ENCODE assay signal across 19 cellular contexts in genomic region chr15:63519548-63520178, GRCh38. TPM values are rescaled to one million over a fixed set of nuclear protein-coding genes. Genes with fewer than 3 reads are reported as not detected.
DNase-seq lines count a peak whose midpoint lies in the region; ATAC-seq, FAIRE-seq and TF ChIP-seq lines count a peak whose summit lies in the region.
"Had no signal": no experiment of that assay in that cellular context is flagged by ENCODE, and none has a peak within 500 bp of the region (broad histone marks: within the 10 kb centered on the region; RNA-seq: fewer than 3 reads in every experiment).

No MANE protein-coding gene starts in this region.

- TF ChIP-seq EP300 in suprapubic skin (IDR thresholded peaks at IDR 0.05) (no peak), upper lobe of left lung (IDR thresholded peaks at IDR 0.05) (no peak)

- intact Hi-C loops in mammary epithelial cell (cut with micrococcal nuclease) (no loop called here), breast epithelium (cut with DNase I; ENCODE audit: low total_unique reads) (no loop called here)

- H3K27ac ChIP-seq in mammary epithelial cell (ENCODE audit: insufficient read depth, low read depth, low read length) = peak overlapping the region; percentile 16
- no peak overlapping the region for H3K27ac ChIP-seq in breast epithelium
- peak overlapping the region; percentile 63 for H3K27ac ChIP-seq in keratinocyte (ENCODE audit: control insufficient read depth, insufficient read depth, low read length)
- H3K27ac ChIP-seq in suprapubic skin = peak overlapping the region; percentile 25
- H3K27ac ChIP-seq in upper lobe of left lung = no peak overlapping the region
- H3K27ac ChIP-seq: BLaER1 treated with 17β-estradiol and CSF1 and Interleukin-3, amounts not matched to agents 10 nM and 100 nM; Peyer's patch had no signal

- no peak for ATAC-seq in T-cell (replicated peaks in 1 of 4)
- ATAC-seq in upper lobe of left lung (ENCODE audit: low FRiP score in 2 of 2) = no peak

- H3K27me3 ChIP-seq in mammary epithelial cell (ENCODE audit: insufficient read depth, low read length) (no peaks in the 10 kb centered on the region), breast epithelium (no peaks in the 10 kb centered on the region), keratinocyte (ENCODE audit: control insufficient read depth, extremely low read depth, insufficient read depth, low read length) (no peaks in the 10 kb centered on the region), suprapubic skin (no peaks in the 10 kb centered on the region), upper lobe of left lung (no peaks in the 10 kb centered on the region)
- H3K27me3 ChIP-seq: BLaER1 treated with 17β-estradiol and CSF1 and Interleukin-3, amounts not matched to agents 10 nM and 100 nM; Peyer's patch had no signal

- H3K27me3 Mint-ChIP-seq in T-cell = no peaks in the 10 kb centered on the region

- H3K9me1 ChIP-seq in keratinocyte (ENCODE audit: control insufficient read depth, extremely low read depth, insufficient read depth, low read length) = no peaks in the 10 kb centered on the region

- no peaks in the 10 kb centered on the region for H3K36me3 Mint-ChIP-seq in T-cell

- H4K20me1 ChIP-seq in mammary epithelial cell (ENCODE audit: insufficient read depth, low read length) (no peaks in the 10 kb centered on the region), keratinocyte (ENCODE audit: control insufficient read depth, extremely low read depth, insufficient read depth, low read length) (no peaks in the 10 kb centered on the region)

- peak overlapping the region in 2 of 3 donors; percentile 13 to 54 for H3K4me3 Mint-ChIP-seq in T-cell
- H3K4me3 Mint-ChIP-seq: H9 had no signal

- H3K36me3 ChIP-seq in mammary epithelial cell (ENCODE audit: insufficient read depth, low read length) = no peaks in the 10 kb centered on the region
- H3K36me3 ChIP-seq in breast epithelium = no peaks in the 10 kb centered on the region
- H3K36me3 ChIP-seq in keratinocyte (ENCODE audit: control insufficient read depth in 2 of 2, extremely low read depth in 1 of 2, insufficient read depth in 2 of 2, low read length in 2 of 2) = no peaks in the 10 kb centered on the region
- H3K36me3 ChIP-seq in suprapubic skin = no peaks in the 10 kb centered on the region
- H3K36me3 ChIP-seq in upper lobe of left lung = no peaks in the 10 kb centered on the region
- H3K36me3 ChIP-seq: Peyer's patch had no signal

- peaks cover 95 to 99% (median 96%) of the 10 kb centered on the region in 3 donors for H3K4me1 Mint-ChIP-seq in T-cell

- H3K4me1 ChIP-seq in mammary epithelial cell (ENCODE audit: insufficient read depth, low read length) (peaks cover 57% of the 10 kb centered on the region), breast epithelium (peaks cover 0 to 10% of the 10 kb centered on the region in 2 donors), keratinocyte (ENCODE audit: control insufficient read depth, extremely low read depth, insufficient read depth, low read length) (peaks cover 68% of the 10 kb centered on the region), suprapubic skin (peaks cover 93% of the 10 kb centered on the region), upper lobe of left lung (peaks cover 56 to 81% (median 72%) of the 10 kb centered on the region in 4 donors)

- POLR2A ChIA-PET in T-cell (lab: Charles Lee) = interaction anchor here (0.7 to 2.5 kb wide), 4 partner anchors 12 to 93 kb away, joined by 4 to 16 read pairs (median 8); no protein-coding TSS in a partner anchor

- FAIRE-seq in keratinocyte (lab: Jason Lieb, UNC) = no peak

- 80% methylated on average over 7 of the region's 7 CpGs for WGBS in mammary epithelial cell (ENCODE audit: low coverage, missing lambda C conversion rate)
- WGBS in suprapubic skin = 78% methylated on average over 7 of the region's 7 CpGs
- 89 to 93% methylated on average over 7 of the region's 7 CpGs for WGBS in upper lobe of left lung, 2 donors

- no peak overlapping the region for H3K9ac ChIP-seq in mammary epithelial cell (ENCODE audit: insufficient read depth, low read length)
- H3K9ac ChIP-seq in keratinocyte (ENCODE audit: control insufficient read depth, extremely low read depth, insufficient read depth, low read length) = peak overlapping the region; percentile 10
- H3K9ac ChIP-seq: BLaER1 treated with 17β-estradiol and CSF1 and Interleukin-3, amounts not matched to agents 10 nM and 100 nM had no signal

- H3K27ac Mint-ChIP-seq in T-cell = no peak overlapping the region
- H3K27ac Mint-ChIP-seq: H9 had no signal

- in situ Hi-C loops in mammary epithelial cell (cut with MboI; ENCODE audit: low sequenced_read_pairs in 2 of 2) = no loop called here

- H3K9me3 ChIP-seq in mammary epithelial cell (replicated peaks; ENCODE audit: insufficient read depth, low read length) (no peaks in the 10 kb centered on the region), breast epithelium (no peaks in the 10 kb centered on the region), keratinocyte (ENCODE audit: control insufficient read depth, low read depth, low read length) (no peaks in the 10 kb centered on the region), suprapubic skin (no peaks in the 10 kb centered on the region), upper lobe of left lung (no peaks in the 10 kb centered on the region)
- H3K9me3 ChIP-seq: Peyer's patch had no signal

- TF ChIP-seq CTCF in mammary epithelial cell (conservative IDR thresholded peaks at IDR 0.05 in 1 of 2, IDR thresholded peaks at IDR 0.05 in 1 of 2; ENCODE audit: extremely low read depth in 1 of 2, insufficient read depth in 1 of 2, low read depth in 1 of 2, low read length in 2 of 2) (no peak), breast epithelium (IDR thresholded peaks at IDR 0.05) (no peak), keratinocyte (optimal IDR thresholded peaks at IDR 0.05 in 1 of 3, IDR thresholded peaks at IDR 0.05 in 1 of 3, conservative IDR thresholded peaks at IDR 0.05 in 1 of 3; ENCODE audit: extremely low read depth in 1 of 3, insufficient read depth in 2 of 3, low read length in 3 of 3) (no peak), suprapubic skin (IDR thresholded peaks at IDR 0.05) (no peak), upper lobe of left lung (IDR thresholded peaks at IDR 0.05) (no peak)

- no peak for DNase-seq in mammary epithelial cell
- no peak for DNase-seq in breast epithelium (ENCODE audit: low spot score in 2 of 2)
- DNase-seq in T-cell = no peak
- DNase-seq in keratinocyte (ENCODE audit: low read depth, low spot score) = no peak
- no peak for DNase-seq in suprapubic skin (ENCODE audit: low spot score in 2 of 2)
- DNase-seq in NCI-H1105 treated with DMSO at 0.1 percent for 48 hours (lab: John Stamatoyannopoulos, UW) = no peak
- no peak for DNase-seq in upper lobe of left lung
- DNase-seq in H4 (ENCODE audit: low spot score) = no peak
- DNase-seq: COR-L47, DMS153, EL, H9, Karpas-422, NCI-H1930, NCI-H2171 treated with DMSO at 0.1 percent for 48 hours, NCI-H510A, Peyer's patch, Right ventricle myocardium superior had no signal

- H2AFZ ChIP-seq in mammary epithelial cell (ENCODE audit: low read depth, low read length) = no peak overlapping the region
- no peak overlapping the region for H2AFZ ChIP-seq in keratinocyte (ENCODE audit: control insufficient read depth, low read length)

- no TSS peak for BruUV-seq in mammary epithelial cell (replicated peaks; lab: Mats Ljungman, UMichigan)

- CTCF ChIA-PET in mammary epithelial cell (lab: Charles Lee; ENCODE audit: low non-redundant PET) (no interaction called here), T-cell (lab: Charles Lee) (interaction anchor here (0.5 to 1.4 kb wide), 8 partner anchors 9 to 228 kb away, joined by 3 to 5 read pairs (median 4); no protein-coding TSS in a partner anchor)

- dilution Hi-C loops in mammary epithelial cell (cut with HindIII; ENCODE audit: low sequenced_read_pairs) = no loop called here
- dilution Hi-C loops in keratinocyte (cut with MboI; ENCODE audit: extremely low pct_ligation_motif_present, low sequenced_read_pairs) = no loop called here

- peaks cover 99% of the 10 kb centered on the region for H3K79me2 ChIP-seq in mammary epithelial cell (ENCODE audit: insufficient read depth, low read length)
- peaks cover 91% of the 10 kb centered on the region for H3K79me2 ChIP-seq in keratinocyte (ENCODE audit: control insufficient read depth, insufficient read depth, low read length)

- no peaks in the 10 kb centered on the region for H3K9me3 Mint-ChIP-seq in T-cell
- H3K9me3 Mint-ChIP-seq: H9 had no signal

- H3K4me3 ChIP-seq in mammary epithelial cell (replicated peaks in 1 of 3; ENCODE audit: insufficient read depth in 1 of 3, low read depth in 2 of 3, low read length in 3 of 3) (no peak overlapping the region), breast epithelium (no peak overlapping the region), keratinocyte (ENCODE audit: control insufficient read depth in 2 of 3, extremely low read depth in 1 of 3, insufficient read depth in 2 of 3, low read depth in 1 of 3, low read length in 3 of 3) (no peak overlapping the region), suprapubic skin (no peak overlapping the region), upper lobe of left lung (no peak overlapping the region)
- H3K4me3 ChIP-seq: BLaER1 treated with 17β-estradiol and CSF1 and Interleukin-3, amounts not matched to agents 10 nM and 100 nM; Peyer's patch had no signal

- TF ChIP-seq POLR2A in breast epithelium (IDR thresholded peaks at IDR 0.05) = no peak
- TF ChIP-seq POLR2A in suprapubic skin (IDR thresholded peaks at IDR 0.05) = no peak
- TF ChIP-seq POLR2A in upper lobe of left lung (IDR thresholded peaks at IDR 0.05) = no peak

- H3K4me2 ChIP-seq in mammary epithelial cell (ENCODE audit: insufficient read depth, low read depth, low read length) = peak overlapping the region; percentile 54
- peak overlapping the region; percentile 72 for H3K4me2 ChIP-seq in keratinocyte (ENCODE audit: control insufficient read depth, extremely low read depth, insufficient read depth, low read depth, low read length)

RNA-seq across cellular contexts. Expression of gene USP3, which starts 15.3 kb away (rescaled TPM):
- total RNA-seq in mammary epithelial cell = 10 to 100 TPM; 26.3 to 30.6 TPM
- polyA plus RNA-seq in mammary epithelial cell = 13.6 TPM
- polyA minus RNA-seq in mammary epithelial cell = 50.9 TPM
- total RNA-seq in breast epithelium = 10 to 100 TPM; 70.4 to 88.7 (median 76.7) TPM
- 100 to 1,000 TPM; 123 to 265 (median 130) TPM for total RNA-seq in T-cell
- 8.3 to 19.9 TPM (median 16.2 TPM) in 3 replicates for polyA plus RNA-seq in keratinocyte
- 57.4 TPM for polyA plus RNA-seq in keratinocyte (2011; ENCODE audit: low read depth)
- polyA plus RNA-seq in keratinocyte (2011; cell fraction: cytosol; rRNA removed) = 10.6 and 17.3 TPM in 2 replicates
- 29.1 and 32.3 TPM in 2 replicates for polyA plus RNA-seq in keratinocyte (2011; cell fraction: nucleus; rRNA removed)
- polyA plus RNA-seq in keratinocyte (2012; ENCODE audit: low replicate concordance) = 18.0 and 25.1 TPM in 2 replicates
- polyA minus RNA-seq in keratinocyte = 12.1 to 23.0 TPM (median 19.0 TPM) in 3 replicates
- polyA minus RNA-seq in keratinocyte (2011; cell fraction: cytosol; rRNA and poly(A)+ RNA removed) = 6.3 TPM
- polyA minus RNA-seq in keratinocyte (2011; cell fraction: nucleus; rRNA and poly(A)+ RNA removed) = 20.5 and 31.2 TPM in 2 replicates
- 100 to 1,000 TPM in 1 of 4 donors, 10 to 100 TPM in 3; 43.2 to 105 (median 48.0) TPM for total RNA-seq in suprapubic skin
- 10 to 100 TPM; 45.7 to 87.0 (median 63.8) TPM for total RNA-seq in upper lobe of left lung
- 31.0 and 48.3 TPM in 2 replicates for total RNA-seq in H4 (2014; rRNA removed; shearing (Covaris generic))

Comparison
In these comparisons a context has a peak if more than half of its experiments do, and no peak if none do; other contexts are left out.
1. H3K27ac ChIP-seq: peak in mammary epithelial cell (single experiment), keratinocyte (single experiment) and suprapubic skin (single experiment); none in breast epithelium (0 of 2) and upper lobe of left lung (0 of 4).